In the genomic region with DNA sequence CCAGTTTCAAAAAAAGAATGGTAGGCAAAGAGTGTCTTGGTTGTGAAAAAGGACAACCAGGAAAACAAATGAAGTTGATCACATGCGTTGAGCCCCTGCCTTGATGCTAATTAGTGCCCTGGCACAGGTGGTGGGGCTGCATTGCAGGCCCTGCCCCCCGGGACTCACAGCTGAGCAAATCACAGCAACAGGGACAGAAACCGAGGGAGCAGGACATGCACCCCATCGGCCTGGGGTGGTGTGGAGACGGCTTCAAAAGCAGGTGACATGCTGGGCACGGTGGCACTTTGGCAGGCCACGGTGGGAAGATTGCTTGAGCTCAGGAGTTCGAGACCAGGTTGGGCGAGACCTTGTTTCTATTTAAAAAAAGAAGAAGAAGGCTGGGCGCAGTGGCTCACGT, we compare ENCODE assay signal across 16 cellular contexts. TPM values are rescaled to one million over a fixed set of nuclear protein-coding genes. Genes with fewer than 3 reads are reported as not detected.
DNase-seq lines count a peak whose midpoint lies in the region; TF ChIP-seq lines count a peak whose summit lies in the region.
"Had no signal": no experiment of that assay in that cellular context is flagged by ENCODE, and none has a peak within 500 bp of the region (broad histone marks: within the 10 kb centered on the region; RNA-seq: fewer than 3 reads in every experiment).

No MANE protein-coding gene starts in this region.

- peak overlapping the region; percentile 81 for H3K4me2 ChIP-seq in neural progenitor cell

- peak overlapping the region; percentile 90 for H3K27ac ChIP-seq in HUES48 (ENCODE audit: low read depth, low read length)
- H3K27ac ChIP-seq in neural progenitor cell: peak overlapping the region; percentile 80
- H3K27ac ChIP-seq: gastroesophageal sphincter, pancreas, WERI-Rb-1 had no signal

- H3F3A ChIP-seq in neural progenitor cell (ENCODE audit: low read depth): peaks cover 40% of the 10 kb centered on the region

- H3K4me3 Mint-ChIP-seq in Caco-2 (ENCODE audit: unreplicated experiment): peak overlapping the region; percentile 68
- peak overlapping the region; percentile 42 for H3K4me3 Mint-ChIP-seq in endothelial cell (ENCODE audit: unreplicated experiment)
- peak overlapping the region; percentile 71 for H3K4me3 Mint-ChIP-seq in neural progenitor cell

- H3K9me3 ChIP-seq in Caco-2: no peaks in the 10 kb centered on the region
- H3K9me3 ChIP-seq in HUES48 (ENCODE audit: control insufficient read depth, insufficient read depth, low read length): no peaks in the 10 kb centered on the region
- no peaks in the 10 kb centered on the region for H3K9me3 ChIP-seq in neural progenitor cell (ENCODE audit: low read depth)
- H3K9me3 ChIP-seq: gastroesophageal sphincter, pancreas, testis had no signal

- no peaks in the 10 kb centered on the region for H3K36me3 ChIP-seq in Caco-2 (ENCODE audit: control insufficient read depth, insufficient read depth, low read length)
- no peaks in the 10 kb centered on the region; the same call in 1 of the 2 replicates for H3K36me3 ChIP-seq in HUES48 (ENCODE audit: control insufficient read depth, insufficient read depth, low read length)
- H3K36me3 ChIP-seq in neural progenitor cell: no peaks in the 10 kb centered on the region
- H3K36me3 ChIP-seq: gastroesophageal sphincter, pancreas, WERI-Rb-1 had no signal

- no peak for DNase-seq in Caco-2
- DNase-seq in endothelial cell (ENCODE audit: low spot score): no peak
- DNase-seq in neural progenitor cell (ENCODE audit: low spot score): peak; percentile 50
- DNase-seq in NCI-H2107 treated with DMSO at 0.1 percent for 48 hours (lab: John Stamatoyannopoulos, UW; ENCODE audit: unreplicated experiment): no peak
- no peak for DNase-seq in NCI-H2029 (lab: John Stamatoyannopoulos, UW)
- DNase-seq in NOMO-1 treated with DMSO at 0.1 percent for 48 hours (lab: John Stamatoyannopoulos, UW; ENCODE audit: unreplicated experiment): no peak
- DNase-seq: activated effector memory CD4-positive, alpha-beta T cell treated with anti-CD3 and anti-CD28 coated beads, Interleukin-2, amount 50 U/mL, for 16 hours; MM.1S; NCI-H748 treated with DMSO at 0.1 percent for 48 hours; pancreas; stimulated activated CD4-positive, alpha-beta T cell treated with anti-CD3 and anti-CD28 coated beads, Interleukin-4, amount 100 ng/mL, for 24 hours; stimulated activated CD8-positive, alpha-beta memory T cell treated with anti-CD3 and anti-CD28 coated beads, Interleukin-4, amount 100 ng/mL, for 48 hours; WERI-Rb-1 had no signal

- peaks cover 33% of the 10 kb centered on the region for H3K4me1 ChIP-seq in Caco-2
- peaks cover 68% of the 10 kb centered on the region for H3K4me1 ChIP-seq in HUES48 (ENCODE audit: control insufficient read depth, insufficient read depth, low read length)
- H3K4me1 ChIP-seq in neural progenitor cell: peaks cover 75% of the 10 kb centered on the region

- H3K79me2 ChIP-seq in neural progenitor cell (ENCODE audit: low read depth): peaks cover 13% of the 10 kb centered on the region

- H3K9me3 Mint-ChIP-seq in Caco-2 (ENCODE audit: unreplicated experiment): no peaks in the 10 kb centered on the region
- no peaks in the 10 kb centered on the region for H3K9me3 Mint-ChIP-seq in endothelial cell (ENCODE audit: unreplicated experiment)
- peaks cover 2% of the 10 kb centered on the region for H3K9me3 Mint-ChIP-seq in neural progenitor cell

- H3K36me3 Mint-ChIP-seq in Caco-2 (ENCODE audit: insufficient read depth, unreplicated experiment) (no peaks in the 10 kb centered on the region), endothelial cell (ENCODE audit: low read depth, unreplicated experiment) (peaks cover 5% of the 10 kb centered on the region), neural progenitor cell (no peaks in the 10 kb centered on the region)

- intact Hi-C loops in Caco-2 (cut with micrococcal nuclease; ENCODE audit: unreplicated experiment): loop anchor here (5.0 kb wide), 1 partner anchor 46 kb away; no protein-coding TSS in a partner anchor

- CTCF ChIA-PET in Caco-2 (lab: Charles Lee): interaction anchor here (0.8 to 1.0 kb wide), 2 partner anchors 58 to 236 kb away, joined by 6 read pairs; no protein-coding TSS in a partner anchor

- no peak overlapping the region for H2AFZ ChIP-seq in neural progenitor cell (replicated peaks)

- H3K27me3 ChIP-seq in Caco-2 (replicated peaks; ENCODE audit: control insufficient read depth, insufficient read depth, low read length) (no peaks in the 10 kb centered on the region), HUES48 (ENCODE audit: control insufficient read depth, insufficient read depth, low read length) (peaks cover 42% of the 10 kb centered on the region), neural progenitor cell (peaks cover 49% of the 10 kb centered on the region)
- H3K27me3 ChIP-seq: testis had no signal

- H3K4me1 Mint-ChIP-seq in Caco-2 (ENCODE audit: low read depth, unreplicated experiment) (peaks cover 15% of the 10 kb centered on the region), endothelial cell (ENCODE audit: unreplicated experiment) (peaks cover 20% of the 10 kb centered on the region), neural progenitor cell (peaks cover 57% of the 10 kb centered on the region)

- H4K20me1 ChIP-seq in neural progenitor cell (ENCODE audit: low read depth): peaks cover 9% of the 10 kb centered on the region

- no peak for TF ChIP-seq CTCF in Caco-2 (IDR thresholded peaks at IDR 0.05; ENCODE audit: insufficient read depth in 1 of 2, low read depth in 1 of 2, low read length in 1 of 2, severe bottlenecking in 1 of 2, unreplicated experiment in 1 of 2)
- no peak for TF ChIP-seq CTCF in endothelial cell (IDR thresholded peaks at IDR 0.05; ENCODE audit: unreplicated experiment)
- TF ChIP-seq CTCF in neural progenitor cell (IDR thresholded peaks at IDR 0.05): no peak

- H3K27me3 Mint-ChIP-seq in Caco-2 (ENCODE audit: insufficient read depth, unreplicated experiment) (no peaks in the 10 kb centered on the region), endothelial cell (ENCODE audit: unreplicated experiment) (peaks cover 25% of the 10 kb centered on the region), neural progenitor cell (ENCODE audit: insufficient read depth, low read depth) (peaks cover 37% of the 10 kb centered on the region)

- H3K9ac ChIP-seq in HUES48 (ENCODE audit: low read depth, low read length) (no peak overlapping the region), neural progenitor cell (no peak overlapping the region)

- POLR2A ChIA-PET in Caco-2 (lab: Charles Lee): no interaction called here

- no TSS peak for BruUV-seq in Caco-2 (replicated peaks; lab: Mats Ljungman, UMichigan)

- H3K4me3 ChIP-seq in Caco-2 (ENCODE audit: low read depth, low read length) (no peak overlapping the region), HUES48 (ENCODE audit: low read depth, low read length) (peak overlapping the region; percentile 55; the same call in 1 of the 2 replicates), neural progenitor cell (peak overlapping the region; percentile 71)
- H3K4me3 ChIP-seq: gastroesophageal sphincter, pancreas, testis had no signal

- H3K27ac Mint-ChIP-seq in Caco-2 (ENCODE audit: unreplicated experiment): peak overlapping the region; percentile 88
- H3K27ac Mint-ChIP-seq in endothelial cell (ENCODE audit: unreplicated experiment): peak overlapping the region; percentile 13
- peak overlapping the region; percentile 67 for H3K27ac Mint-ChIP-seq in neural progenitor cell

RNA-seq across cellular contexts. Expression of a gene that starts 1.1 kb away (rescaled TPM):
- total RNA-seq in Caco-2 (2022): 2.7 and 3.0 TPM in 2 replicates
- 1.1 TPM for total RNA-seq in endothelial cell (ENCODE audit: unreplicated experiment)
- total RNA-seq in neural progenitor cell (ENCODE audit: low replicate concordance): 17.3 and 23.7 TPM in 2 replicates

Comparison
In these comparisons a context has a peak if more than half of its experiments do, and no peak if none do; other contexts are left out.
1. H3K27ac Mint-ChIP-seq: peak in every context shown above with its lines; median percentile 88 in Caco-2; 67 in neural progenitor cell; 13 in endothelial cell.